8 cellular contexts compared by ENCODE assay signal in the genomic region with DNA sequence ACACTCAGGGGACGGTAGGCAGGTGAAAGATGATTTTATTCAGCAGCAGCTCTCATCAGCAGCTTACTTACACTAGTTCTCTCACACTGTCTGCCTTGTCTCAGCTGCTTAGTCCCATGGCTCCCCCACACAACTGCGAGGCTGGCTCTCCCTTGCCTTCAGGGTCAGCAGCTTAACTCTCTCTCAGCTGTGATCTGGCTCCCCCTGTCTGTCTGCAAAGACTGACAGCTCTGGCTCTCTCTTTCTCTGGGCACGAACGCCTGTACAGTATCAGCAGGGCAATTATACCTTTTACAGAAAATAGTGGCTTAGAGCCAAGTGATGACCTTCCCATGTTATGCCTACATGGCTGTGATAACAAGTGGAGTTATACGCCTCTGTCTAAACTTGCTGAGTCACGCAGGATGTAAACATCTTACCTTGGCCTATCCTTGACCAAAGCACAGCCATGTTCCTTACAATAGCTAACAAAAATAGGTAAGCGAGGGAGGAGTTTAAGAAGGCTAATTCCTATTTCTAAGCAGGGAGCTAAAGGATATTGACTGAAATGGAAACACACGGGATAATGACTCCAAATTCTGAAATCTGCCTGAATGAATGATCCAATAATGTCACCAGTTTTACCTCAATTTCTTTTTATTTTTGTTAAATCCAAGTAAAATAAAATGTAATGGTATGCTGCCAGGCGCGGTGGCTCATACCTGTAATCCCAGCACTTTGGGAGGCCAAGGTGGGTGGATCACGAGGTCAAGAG. TPM values are rescaled to one million over a fixed set of nuclear protein-coding genes. Genes with fewer than 3 reads are reported as not detected.
DNase-seq lines count a peak whose midpoint lies in the region; TF ChIP-seq lines count a peak whose summit lies in the region.

No MANE protein-coding gene starts in this region.

- DNase-seq in stimulated activated CD4-positive, alpha-beta T cell treated with anti-CD3 and anti-CD28 coated beads, Interleukin-15, amount 100 ng/mL, for 24 hours, result peak; percentile 17
- no peak for DNase-seq in stimulated activated CD4-positive, alpha-beta T cell treated with anti-CD3 and anti-CD28 coated beads, Interleukin-4, amount 100 ng/mL, for 1 hour
- peak; percentile 89 for DNase-seq in NCI-H82 (lab: John Stamatoyannopoulos, UW)
- peak; percentile 25 to 74 (median 63) for DNase-seq in adrenal gland
- peak; percentile 25 to 70 for DNase-seq in lung microvascular endothelial cell (ENCODE audit: low read depth in 2 of 2)
- DNase-seq in cerebellum (ENCODE audit: low spot score), result no peak
- DNase-seq in NCI-H446 treated with DMSO at 0.1 percent for 48 hours (lab: John Stamatoyannopoulos, UW), result no peak
- DNase-seq in dorsolateral prefrontal cortex, result no peak

- H3K4me3 ChIP-seq in adrenal gland (no peak overlapping the region), dorsolateral prefrontal cortex (peak overlapping the region in 2 of 59 donors; percentile 83 to 99)

- no peaks in the 10 kb centered on the region for H3K9me3 ChIP-seq in adrenal gland (replicated peaks in 1 of 3)

- peaks cover 12 to 17% of the 10 kb centered on the region in 2 donors for H3K4me1 ChIP-seq in adrenal gland (replicated peaks in 1 of 2)

- H3K27me3 ChIP-seq in adrenal gland, result no peaks in the 10 kb centered on the region
- no peaks in the 10 kb centered on the region for H3K27me3 ChIP-seq in dorsolateral prefrontal cortex

- H3K27ac ChIP-seq in adrenal gland (peak overlapping the region; percentile 67 to 78 (median 74)), dorsolateral prefrontal cortex (peak overlapping the region in 1 of 59 donors; percentile 62)

- H3K36me3 ChIP-seq in adrenal gland (replicated peaks in 1 of 2), result peaks cover 0 to 10% of the 10 kb centered on the region in 2 donors

- peak in 3 of 6 experiments; percentile 24 to 32 (median 25) for TF ChIP-seq CTCF in adrenal gland (IDR thresholded peaks at IDR 0.05)
- no peak for TF ChIP-seq CTCF in dorsolateral prefrontal cortex (IDR thresholded peaks at IDR 0.05 in 54 of 56, conservative IDR thresholded peaks at IDR 0.05 in 2 of 56; ENCODE audit: low read depth in 1 of 56, partially characterized antibody in 56 of 56)

- intact Hi-C loops in adrenal gland (cut with DNase I) (no loop called here), dorsolateral prefrontal cortex (cut with DNase I) (loop anchor here in 1 of 2 donors (5.0 kb wide), 1 partner anchor 45 kb away; the partner anchor contains the start of genes DCTN5 and PALB2)

- WGBS in adrenal gland, 4 donors, result 56 to 68% (median 61%) methylated on average over 11 of the region's 11 CpGs

- no peak for TF ChIP-seq POLR2A in adrenal gland (IDR thresholded peaks at IDR 0.05)

RNA-seq across cellular contexts. Expression of gene NDUFAB1, which starts 1.1 kb away (rescaled TPM):
- total RNA-seq in adrenal gland, result 100 to 1,000 TPM; 103 to 194 (median 126) TPM
- polyA plus RNA-seq in adrenal gland, result 100 to 1,000 TPM in 1 of 3 donors, 10 to 100 TPM in 2; 67.6 to 170 (median 81.6) TPM
- total RNA-seq in lung microvascular endothelial cell, result 155 and 164 TPM in 2 replicates
- total RNA-seq in cerebellum, result 58.5 TPM
- total RNA-seq in dorsolateral prefrontal cortex, result 100 to 1,000 TPM in 53 of 120 experiments, 10 to 100 TPM in 67; 48.6 to 136 (median 98.9) TPM

RNA-seq across cellular contexts. Expression of gene UBFD1, which starts 39.7 kb away (rescaled TPM):
- total RNA-seq in adrenal gland, result 100 to 1,000 TPM in 3 of 8 donors, 10 to 100 TPM in 5; 58.5 to 151 (median 91.3) TPM
- 10 to 100 TPM in 2 of 3 donors, 1 to 10 TPM in 1; 9.5 to 65.8 (median 10.9) TPM for polyA plus RNA-seq in adrenal gland
- total RNA-seq in lung microvascular endothelial cell, result 39.7 and 68.5 TPM in 2 replicates
- 73.4 TPM for total RNA-seq in cerebellum
- total RNA-seq in dorsolateral prefrontal cortex, result 100 to 1,000 TPM in 1 of 120 experiments, 10 to 100 TPM in 119; 43.7 to 103 (median 69.8) TPM

RNA-seq across cellular contexts. Expression of gene EARS2, which starts 40.0 kb away (rescaled TPM):
- 10 to 100 TPM; 20.0 to 85.7 (median 29.1) TPM for total RNA-seq in adrenal gland
- 10 to 100 TPM; 30.0 to 44.6 (median 38.4) TPM for polyA plus RNA-seq in adrenal gland
- 12.6 and 16.1 TPM in 2 replicates for total RNA-seq in lung microvascular endothelial cell
- total RNA-seq in cerebellum, result 38.9 TPM
- total RNA-seq in dorsolateral prefrontal cortex, result 10 to 100 TPM; 20.1 to 47.2 (median 31.9) TPM

RNA-seq across cellular contexts. Expression of gene PALB2, which starts 43.9 kb away (rescaled TPM):
- total RNA-seq in adrenal gland (10 to 100 TPM in 3 of 8 donors, 1 to 10 TPM in 5; 2.8 to 12.9 (median 9.2) TPM), lung microvascular endothelial cell (4.1 and 6.2 TPM in 2 replicates), cerebellum (15.2 TPM), dorsolateral prefrontal cortex (10 to 100 TPM in 112 of 120 experiments, 1 to 10 TPM in 8; 8.2 to 23.7 (median 12.9) TPM)
- polyA plus RNA-seq in adrenal gland, result 10 to 100 TPM in 2 of 3 donors, 1 to 10 TPM in 1; 9.6 to 16.4 (median 11.8) TPM

RNA-seq across cellular contexts. Expression of gene DCTN5, which starts 44.1 kb away (rescaled TPM):
- total RNA-seq in adrenal gland (10 to 100 TPM; 22.7 to 62.7 (median 36.1) TPM), lung microvascular endothelial cell (47.8 and 48.6 TPM in 2 replicates), cerebellum (74.6 TPM), dorsolateral prefrontal cortex (100 to 1,000 TPM in 79 of 120 experiments, 10 to 100 TPM in 41; 69.5 to 136 (median 106) TPM)
- polyA plus RNA-seq in adrenal gland, result 10 to 100 TPM in 1 of 3 donors, 1 to 10 TPM in 2; 7.9 to 64.4 (median 9.8) TPM

Comparison
In these comparisons a context has a peak if more than half of its experiments do, and no peak if none do; other contexts are left out.
1. DNase-seq: peak in stimulated activated CD4-positive, alpha-beta T cell treated with anti-CD3 and anti-CD28 coated beads, Interleukin-15, amount 100 ng/mL, for 24 hours (single experiment), NCI-H82 (single experiment), adrenal gland (7 of 7) and lung microvascular endothelial cell (2 of 2); none in stimulated activated CD4-positive, alpha-beta T cell treated with anti-CD3 and anti-CD28 coated beads, Interleukin-4, amount 100 ng/mL, for 1 hour (single experiment), cerebellum (single experiment), NCI-H446 treated with DMSO at 0.1 percent for 48 hours (single experiment) and dorsolateral prefrontal cortex (0 of 10).